Comparison of ENCODE assay signal across 20 cellular contexts in the genomic region with DNA sequence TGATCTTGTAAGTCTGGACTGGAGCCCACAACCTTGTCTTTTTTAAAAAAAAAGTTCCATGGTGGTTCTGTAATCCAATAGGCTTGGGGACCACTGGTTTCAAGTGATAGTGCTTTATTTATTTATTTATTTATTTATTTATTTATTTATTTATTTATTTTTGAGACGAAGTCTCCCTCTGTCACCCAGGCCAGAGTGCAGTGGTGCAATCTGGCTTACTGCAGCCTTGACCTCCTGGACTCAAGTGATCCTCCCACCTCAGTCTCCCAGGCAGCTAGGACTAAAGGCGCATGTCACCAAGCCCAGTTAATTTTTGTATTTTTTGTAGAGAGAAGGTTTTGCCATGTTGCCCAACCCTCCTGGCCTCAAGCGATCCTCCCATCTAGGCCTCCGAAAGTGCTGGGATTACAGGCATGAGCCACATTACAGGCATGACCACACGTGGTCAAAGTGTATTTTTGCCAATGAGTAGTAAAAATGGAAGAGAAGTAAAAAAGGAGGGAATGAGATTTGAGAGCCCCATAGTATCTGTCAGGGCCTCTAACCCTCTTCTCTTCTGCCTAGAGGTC. TPM values are rescaled to one million over a fixed set of nuclear protein-coding genes. Genes with fewer than 3 reads are reported as not detected.
DNase-seq lines count a peak whose midpoint lies in the region; ATAC-seq, FAIRE-seq and TF ChIP-seq lines count a peak whose summit lies in the region.
"Had no signal": no experiment of that assay in that cellular context is flagged by ENCODE, and none has a peak within 500 bp of the region (broad histone marks: within the 10 kb centered on the region; RNA-seq: fewer than 3 reads in every experiment).

No MANE protein-coding gene starts in this region.

- intact Hi-C loops in esophagus muscularis mucosa (cut with DNase I): no loop called here

- no peaks in the 10 kb centered on the region for H3K9me3 ChIP-seq in SK-N-SH
- no peaks in the 10 kb centered on the region for H3K9me3 ChIP-seq in A549
- H3K9me3 ChIP-seq in HEK293 (ENCODE audit: control insufficient read depth, insufficient read depth, low read depth, low read length): no peaks in the 10 kb centered on the region
- H3K9me3 ChIP-seq in esophagus muscularis mucosa: no peaks in the 10 kb centered on the region
- H3K9me3 ChIP-seq: Caco-2 had no signal

- H2AFZ ChIP-seq in SK-N-SH (ENCODE audit: low read depth): no peak overlapping the region
- H2AFZ ChIP-seq: GM23338 had no signal

- H3K4me1 ChIP-seq in SK-N-SH (ENCODE audit: control insufficient read depth in 1 of 2, insufficient read depth in 2 of 2, low read depth in 1 of 2, low read length in 1 of 2) (peaks cover 12 to 18% of the 10 kb centered on the region in 2 experiments; a peak in 2 of 4 replicates), A549 (peaks cover 5% of the 10 kb centered on the region; the same call in 1 of the 3 replicates), HEK293 (ENCODE audit: control insufficient read depth, insufficient read depth, low read length) (no peaks in the 10 kb centered on the region), esophagus muscularis mucosa (peaks cover 0 to 9% (median 7%) of the 10 kb centered on the region in 4 donors)
- H3K4me1 ChIP-seq: Caco-2 had no signal

- H3F3A ChIP-seq in SK-N-SH (replicated peaks; ENCODE audit: insufficient read depth): no peaks in the 10 kb centered on the region

- H3K9me2 ChIP-seq in SK-N-SH: no peaks in the 10 kb centered on the region

- ATAC-seq in SK-N-SH treated with all-trans-retinoic acid at 6 μM for 48 hours (no peak), A549 (no peak), GM19467 (IDR thresholded peaks at IDR 0.05; ENCODE audit: unreplicated experiment) (no peak)
- ATAC-seq: GM23338 had no signal

- in situ Hi-C loops in brain microvascular endothelial cell (cut with HindIII; ENCODE audit: low pct_ligation_motif_present, low sequenced_read_pairs): no loop called here

- H3K9ac ChIP-seq in SK-N-SH: no peak overlapping the region

- H3K36me3 ChIP-seq in SK-N-SH (replicated peaks in 1 of 2; ENCODE audit: control insufficient read depth in 1 of 2, insufficient read depth in 2 of 2, low read length in 1 of 2) (no peaks in the 10 kb centered on the region), HEK293 (ENCODE audit: control insufficient read depth in 2 of 2, insufficient read depth in 1 of 2, low read length in 2 of 2) (no peaks in the 10 kb centered on the region), brain microvascular endothelial cell (replicated peaks) (no peaks in the 10 kb centered on the region), esophagus muscularis mucosa (no peaks in the 10 kb centered on the region)

- peak overlapping the region; percentile 25 to 89; a peak in 3 of 4 replicates for H3K27ac ChIP-seq in SK-N-SH (ENCODE audit: low read depth in 2 of 2, low read length in 1 of 2)
- no peak overlapping the region for H3K27ac ChIP-seq in A549
- H3K27ac ChIP-seq in HEK293 (ENCODE audit: extremely low read depth, low read depth, low read length): no peak overlapping the region
- peak overlapping the region; percentile 53 for H3K27ac ChIP-seq in brain microvascular endothelial cell
- no peak overlapping the region for H3K27ac ChIP-seq in esophagus muscularis mucosa (replicated peaks in 1 of 4)
- H3K27ac ChIP-seq: 22Rv1 had no signal

- no peak for TF ChIP-seq POLR2A in A549 (IDR thresholded peaks at IDR 0.05; ENCODE audit: low read length)
- TF ChIP-seq POLR2A in esophagus muscularis mucosa (IDR thresholded peaks at IDR 0.05; ENCODE audit: low read depth): no peak

- H3K4me2 ChIP-seq in SK-N-SH: no peak overlapping the region
- no peak overlapping the region for H3K4me2 ChIP-seq in A549
- H3K4me2 ChIP-seq: GM23338 had no signal

- CTCF ChIA-PET in SK-N-SH (lab: Yijun Ruan, JAX): interaction anchor here (0.7 to 5.2 kb wide), 3 partner anchors 21 to 218 kb away, joined by 3 to 23 read pairs (median 4); no protein-coding TSS in a partner anchor
- CTCF ChIA-PET in A549 (lab: Yijun Ruan, JAX): interaction anchor here (0.9 kb wide), 1 partner anchor 181 kb away, joined by 4 read pairs; no protein-coding TSS in a partner anchor
- CTCF ChIA-PET in HEK293 (lab: Yijun Ruan, JAX): interaction anchor here (0.6 kb wide), 1 partner anchor 17 kb away, joined by 4 read pairs; no protein-coding TSS in a partner anchor

- 89% methylated on average over 5 of the region's 5 CpGs for WGBS in SK-N-SH (ENCODE audit: low lambda C conversion rate)
- 79% methylated on average over 5 of the region's 5 CpGs for WGBS in A549 (ENCODE audit: missing lambda C conversion rate)
- 94% methylated on average over 5 of the region's 5 CpGs for WGBS in esophagus muscularis mucosa

- H3K79me2 ChIP-seq in SK-N-SH (ENCODE audit: insufficient read depth): no peaks in the 10 kb centered on the region

- DNase-seq in SK-N-SH (no peak), A549 (ENCODE audit: low read depth in 1 of 2, low spot score in 1 of 2) (no peak), brain microvascular endothelial cell (no peak), esophagus muscularis mucosa (ENCODE audit: extremely low spot score) (no peak)
- no peak for DNase-seq in activated T-cell treated with anti-CD3 and anti-CD28 coated beads, Interleukin-2, amount 50 U/mL, for 48 hours
- DNase-seq: C1 segment of cervical spinal cord; Caco-2; CD4-positive, alpha-beta memory T cell; DMS153; DND-41; H9 had no signal

- no peak for TF ChIP-seq RAD21 in SK-N-SH (IDR thresholded peaks at IDR 0.05; ENCODE audit: low read length)
- no peak for TF ChIP-seq RAD21 in A549 (conservative IDR thresholded peaks at IDR 0.05 in 1 of 2, IDR thresholded peaks at IDR 0.05 in 1 of 2)

- H3K27me3 ChIP-seq in SK-N-SH (ENCODE audit: insufficient read depth) (no peaks in the 10 kb centered on the region), brain microvascular endothelial cell (replicated peaks) (no peaks in the 10 kb centered on the region), esophagus muscularis mucosa (no peaks in the 10 kb centered on the region)

- TF ChIP-seq EP300 in SK-N-SH (IDR thresholded peaks at IDR 0.05; ENCODE audit: borderline replicate concordance in 1 of 2, low read depth in 1 of 2, low read length in 1 of 2): no peak
- no peak for TF ChIP-seq EP300 in A549 (IDR thresholded peaks at IDR 0.05)
- no peak for TF ChIP-seq EP300 in esophagus muscularis mucosa (IDR thresholded peaks at IDR 0.05)

- H4K20me1 ChIP-seq in SK-N-SH (ENCODE audit: insufficient read depth): no peaks in the 10 kb centered on the region

- no peak for FAIRE-seq in A549 (lab: Jason Lieb, UNC)
- FAIRE-seq: A204.1, G401.6, GM12892, GM19239 had no signal

- H3K4me3 ChIP-seq in SK-N-SH (ENCODE audit: low read depth in 2 of 2, low read length in 1 of 2): no peak overlapping the region
- no peak overlapping the region for H3K4me3 ChIP-seq in A549
- no peak overlapping the region for H3K4me3 ChIP-seq in HEK293 (ENCODE audit: low read depth, low read length)
- H3K4me3 ChIP-seq in brain microvascular endothelial cell (ENCODE audit: low read depth, low read length): no peak overlapping the region
- no peak overlapping the region for H3K4me3 ChIP-seq in esophagus muscularis mucosa
- H3K4me3 ChIP-seq: GM23338 had no signal

- no peak for TF ChIP-seq CTCF in SK-N-SH (IDR thresholded peaks at IDR 0.05)
- TF ChIP-seq CTCF in A549 (IDR thresholded peaks at IDR 0.05): no peak
- no peak for TF ChIP-seq CTCF in HEK293 (tag by site-specific recombination; IDR thresholded peaks at IDR 0.05)
- no peak for TF ChIP-seq CTCF in brain microvascular endothelial cell (IDR thresholded peaks at IDR 0.05; ENCODE audit: low read depth, low read length, missing control alignments)
- no peak for TF ChIP-seq CTCF in esophagus muscularis mucosa (IDR thresholded peaks at IDR 0.05)

- POLR2A ChIA-PET in SK-N-SH (lab: Yijun Ruan, JAX) (no interaction called here), A549 (lab: Yijun Ruan, JAX) (no interaction called here), HEK293 (lab: Yijun Ruan, JAX) (no interaction called here)

TF ChIP-seq in SK-N-SH, 30 proteins besides CTCF, POLR2A, EP300 and RAD21 (continues in another document):
- no peak for TF ChIP-seq FOXM1 (IDR thresholded peaks at IDR 0.05; ENCODE audit: low read depth)

TF ChIP-seq in SK-N-SH treated with all-trans-retinoic acid at 6 μM for 48 hours, 23 proteins besides CTCF, POLR2A, EP300 and RAD21 (continues in another document):
- TF ChIP-seq OSR1 (CRISPR knock-in tag; IDR thresholded peaks at IDR 0.05) (no peak), ESRRG (CRISPR knock-in tag; IDR thresholded peaks at IDR 0.05) (no peak), ZNF70 (CRISPR knock-in tag; IDR thresholded peaks at IDR 0.05) (no peak), ZNF8 (CRISPR knock-in tag; IDR thresholded peaks at IDR 0.05) (no peak), GLIS3 (CRISPR knock-in tag; IDR thresholded peaks at IDR 0.05) (no peak), CSDC2 (CRISPR knock-in tag; IDR thresholded peaks at IDR 0.05) (no peak)

TF ChIP-seq in A549, 52 proteins besides CTCF, POLR2A, EP300 and RAD21:
- no peak for TF ChIP-seq E2F6 (IDR thresholded peaks at IDR 0.05; ENCODE audit: borderline replicate concordance, low read depth)
- TF ChIP-seq CHD4 (IDR thresholded peaks at IDR 0.05; ENCODE audit: borderline replicate concordance): no peak
- TF ChIP-seq ZC3H11A (IDR thresholded peaks at IDR 0.05): peak; percentile 83

TF ChIP-seq in HEK293, 187 proteins besides CTCF, POLR2A, EP300 and RAD21 (continues in another document):
- no peak for TF ChIP-seq ZNF184 (tag by site-specific recombination; IDR thresholded peaks at IDR 0.05)
- TF ChIP-seq ZNF558 (tag by site-specific recombination; IDR thresholded peaks at IDR 0.05): peak; percentile 82
- TF ChIP-seq ZNF664 (tag by site-specific recombination; IDR thresholded peaks at IDR 0.05): peak; percentile 46; the same call in 1 of the 2 replicates
- TF ChIP-seq, protein P1, sequence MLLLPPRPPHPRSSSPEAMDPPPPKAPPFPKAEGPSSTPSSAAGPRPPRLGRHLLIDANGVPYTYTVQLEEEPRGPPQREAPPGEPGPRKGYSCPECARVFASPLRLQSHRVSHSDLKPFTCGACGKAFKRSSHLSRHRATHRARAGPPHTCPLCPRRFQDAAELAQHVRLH (tag by site-specific recombination; IDR thresholded peaks at IDR 0.05): 0 out of 2 replicates have a peak, but pooled peaks have one; percentile 18
- peak; percentile 85 for TF ChIP-seq ZNF433 (tag by site-specific recombination; IDR thresholded peaks at IDR 0.05; ENCODE audit: low read depth)
- peak; percentile 84 for TF ChIP-seq ZNF140 (tag by site-specific recombination; IDR thresholded peaks at IDR 0.05)
- TF ChIP-seq ZNF654 (tag by site-specific recombination; IDR thresholded peaks at IDR 0.05; ENCODE audit: low read depth): peak; percentile 30; the same call in 1 of the 2 replicates

RNA-seq across cellular contexts. Expression of gene ARHGAP29, which starts 44.8 kb away (rescaled TPM):
- polyA plus RNA-seq in SK-N-SH (2012; rRNA removed) (20.1 and 23.3 TPM in 2 replicates), A549 (2011; rRNA removed) (22.0 and 29.7 TPM in 2 replicates), A549 (2017; fragmentation: RNase III; extraction: RNeasy Plus Mini Kit Qiagen cat#74134 plus additional on column Dnase treatment) (14.3 to 16.2 TPM (median 15.8 TPM) in 3 replicates)
- 24.8 and 27.1 TPM in 2 replicates for polyA plus RNA-seq in SK-N-SH (2012; cell fraction: cytosol; rRNA removed)
- 17.9 and 40.4 TPM in 2 replicates for polyA plus RNA-seq in SK-N-SH (2012; cell fraction: nucleus; rRNA removed)
- 4.7 and 5.0 TPM in 2 replicates for polyA plus RNA-seq in A549 (2012; cell fraction: cytosol; rRNA removed)
- polyA plus RNA-seq in A549 (2012; cell fraction: nucleus; rRNA removed): 4.3 and 5.9 TPM in 2 replicates
- 15.6 and 16.1 TPM in 2 replicates for polyA minus RNA-seq in A549 (2011; rRNA and poly(A)+ RNA removed)
- 10 to 100 TPM; 18.4 to 40.2 (median 23.7) TPM for total RNA-seq in esophagus muscularis mucosa
- total RNA-seq: CD4-positive, alpha-beta memory T cell had no signal
- polyA plus RNA-seq: CD4-positive, alpha-beta memory T cell had no signal

Comparison
In these comparisons a context has a peak if more than half of its experiments do, and no peak if none do; other contexts are left out.
1. H3K27ac ChIP-seq: peak in SK-N-SH (2 of 2) and brain microvascular endothelial cell (single experiment); none in A549 (0 of 2), HEK293 (single experiment) and esophagus muscularis mucosa (0 of 4).